ENCODE assay signal across 8 cellular contexts in the genomic region with DNA sequence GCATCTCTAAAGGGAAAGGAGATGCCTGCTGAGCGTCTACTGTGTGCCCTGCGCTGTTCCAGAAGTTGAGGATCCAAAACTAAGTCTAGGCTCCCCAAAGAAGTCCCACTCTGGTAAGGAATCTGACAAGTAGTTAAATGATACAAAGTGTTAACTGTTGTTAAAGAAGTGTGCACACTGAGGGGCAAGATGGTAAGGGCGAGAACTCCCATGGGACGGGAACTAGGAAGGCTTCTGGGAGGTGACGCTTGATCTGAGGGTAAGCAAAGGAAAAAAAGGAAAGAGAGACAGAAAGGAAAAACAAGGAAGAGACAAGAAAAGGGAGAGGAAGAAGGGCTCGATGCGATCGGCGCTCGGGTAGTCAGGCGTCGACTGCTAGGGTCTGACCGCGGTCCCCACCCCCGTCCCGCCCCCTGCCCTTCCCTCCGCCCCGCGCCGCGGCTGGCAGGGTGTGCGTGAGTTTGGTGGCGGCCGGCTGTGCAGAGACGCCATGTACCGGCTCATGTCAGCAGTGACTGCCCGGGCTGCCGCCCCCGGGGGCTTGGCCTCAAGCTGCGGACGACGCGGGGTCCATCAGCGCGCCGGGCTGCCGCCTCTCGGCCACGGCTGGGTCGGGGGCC. TPM values are rescaled to one million over a fixed set of nuclear protein-coding genes. Genes with fewer than 3 reads are reported as not detected.
A peak's percentile ranks its signal among the peaks of the same experiment; 100 is the strongest.
DNase-seq lines count a peak whose midpoint lies in the region; ATAC-seq and TF ChIP-seq lines count a peak whose summit lies in the region.

A gene with protein sequence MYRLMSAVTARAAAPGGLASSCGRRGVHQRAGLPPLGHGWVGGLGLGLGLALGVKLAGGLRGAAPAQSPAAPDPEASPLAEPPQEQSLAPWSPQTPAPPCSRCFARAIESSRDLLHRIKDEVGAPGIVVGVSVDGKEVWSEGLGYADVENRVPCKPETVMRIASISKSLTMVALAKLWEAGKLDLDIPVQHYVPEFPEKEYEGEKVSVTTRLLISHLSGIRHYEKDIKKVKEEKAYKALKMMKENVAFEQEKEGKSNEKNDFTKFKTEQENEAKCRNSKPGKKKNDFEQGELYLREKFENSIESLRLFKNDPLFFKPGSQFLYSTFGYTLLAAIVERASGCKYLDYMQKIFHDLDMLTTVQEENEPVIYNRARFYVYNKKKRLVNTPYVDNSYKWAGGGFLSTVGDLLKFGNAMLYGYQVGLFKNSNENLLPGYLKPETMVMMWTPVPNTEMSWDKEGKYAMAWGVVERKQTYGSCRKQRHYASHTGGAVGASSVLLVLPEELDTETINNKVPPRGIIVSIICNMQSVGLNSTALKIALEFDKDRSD (plus strand): TSS at position 480 of the 620 bp plus-strand sequence. CDS start 11 bp downstream, at position 491.

- TF ChIP-seq CTCF in GM06990 (IDR thresholded peaks at IDR 0.05; ENCODE audit: insufficient read depth, low read length, poor library complexity, severe bottlenecking) (no peak), HEK293 (tag by site-specific recombination; IDR thresholded peaks at IDR 0.05) (no peak), osteocyte (IDR thresholded peaks at IDR 0.05) (no peak), thoracic aorta (IDR thresholded peaks at IDR 0.05) (no peak)

- H3K4me1 ChIP-seq in HEK293 (ENCODE audit: control insufficient read depth, insufficient read depth, low read length) (peaks cover 2% of the 10 kb centered on the region; the same call in 1 of the 2 replicates), thoracic aorta (ENCODE audit: control insufficient read depth in 1 of 2, low read depth in 2 of 2) (peaks cover 4% of the 10 kb centered on the region in 2 donors)

- peak; percentile 90 for DNase-seq in GM06990 (ENCODE audit: extremely low read depth, insufficient read length)
- DNase-seq in MV-4-11 (lab: John Stamatoyannopoulos, UW): peak; percentile 78
- DNase-seq in SW 1271 (lab: John Stamatoyannopoulos, UW): peak; percentile 74 to 88
- DNase-seq in activated naive CD8-positive, alpha-beta T cell treated with anti-CD3 and anti-CD28 coated beads, Interleukin-2, amount 10 ng/mL, durations not matched to agents 7 days and 5 days: peak; percentile 85
- DNase-seq in head of caudate nucleus: peak; percentile 79 to 96 (median 90)
- peak; percentile 95 for DNase-seq in osteocyte (ENCODE audit: extremely low spot score, unreplicated experiment)
- DNase-seq in thoracic aorta (ENCODE audit: low spot score): peak; percentile 45

- H3K27ac Mint-ChIP-seq in activated naive CD8-positive, alpha-beta T cell treated with anti-CD3 and anti-CD28 coated beads, Interleukin-2, amount 10 ng/mL, durations not matched to agents 7 days and 5 days: peak within 1 kb of the TSS; percentile 90
- H3K27ac Mint-ChIP-seq in osteocyte (ENCODE audit: unreplicated experiment): peak within 1 kb of the TSS; percentile 92

- peak within 1 kb of the TSS; percentile 88 for H3K4me3 Mint-ChIP-seq in activated naive CD8-positive, alpha-beta T cell treated with anti-CD3 and anti-CD28 coated beads, Interleukin-2, amount 10 ng/mL, durations not matched to agents 7 days and 5 days
- H3K4me3 Mint-ChIP-seq in osteocyte (ENCODE audit: unreplicated experiment): peak within 1 kb of the TSS; percentile 91

- POLR2A ChIA-PET in HEK293 (lab: Yijun Ruan, JAX): interaction anchor here (0.7 to 1.0 kb wide), 2 partner anchors 36 to 64 kb away, joined by 3 read pairs; partner anchors contain the start of gene RPS27L
- POLR2A ChIA-PET in activated naive CD8-positive, alpha-beta T cell treated with anti-CD3 and anti-CD28 coated beads, Interleukin-2, amount 10 ng/mL, durations not matched to agents 7 days and 5 days (lab: Charles Lee): interaction anchor here (1.0 kb wide), 1 partner anchor 36 kb away, joined by 6 read pairs; the partner anchor contains the start of gene RPS27L

- intact Hi-C loops in head of caudate nucleus (cut with DNase I): no loop called here

- H3K27ac ChIP-seq in HEK293 (ENCODE audit: extremely low read depth, low read depth, low read length): peak within 1 kb of the TSS; percentile 60; the same call in 1 of the 2 replicates
- peak within 1 kb of the TSS; percentile 82 to 88 for H3K27ac ChIP-seq in thoracic aorta

- H3K27me3 ChIP-seq in GM06990 (replicated peaks; ENCODE audit: control insufficient read depth, insufficient read depth, low read length) (no peaks in the 10 kb centered on the region), thoracic aorta (replicated peaks; ENCODE audit: insufficient read depth) (no peaks in the 10 kb centered on the region)

- H3K4me3 ChIP-seq in GM06990 (replicated peaks; ENCODE audit: low read depth, low read length): peak within 1 kb of the TSS; percentile 93
- H3K4me3 ChIP-seq in HEK293 (ENCODE audit: low read depth, low read length): peak within 1 kb of the TSS; percentile 71
- peak within 1 kb of the TSS; percentile 83 for H3K4me3 ChIP-seq in thoracic aorta

- ATAC-seq in activated naive CD8-positive, alpha-beta T cell treated with anti-CD3 and anti-CD28 coated beads, Interleukin-2, amount 10 ng/mL, durations not matched to agents 7 days and 5 days (ENCODE audit: low read depth): peak; percentile 87
- ATAC-seq in thoracic aorta (ENCODE audit: insufficient number of reproducible peaks, low FRiP score, low read depth): peak; percentile 90

- CTCF ChIA-PET in HEK293 (lab: Yijun Ruan, JAX): interaction anchor here (0.6 to 0.7 kb wide), 2 partner anchors 26 to 157 kb away, joined by 3 read pairs; no protein-coding TSS in a partner anchor

- peaks cover 8% of the 10 kb centered on the region for H3K9me3 Mint-ChIP-seq in activated naive CD8-positive, alpha-beta T cell treated with anti-CD3 and anti-CD28 coated beads, Interleukin-2, amount 10 ng/mL, durations not matched to agents 7 days and 5 days
- peaks cover 10% of the 10 kb centered on the region for H3K9me3 Mint-ChIP-seq in osteocyte (ENCODE audit: unreplicated experiment)

- peaks cover 6% of the 10 kb centered on the region for H3K27me3 Mint-ChIP-seq in activated naive CD8-positive, alpha-beta T cell treated with anti-CD3 and anti-CD28 coated beads, Interleukin-2, amount 10 ng/mL, durations not matched to agents 7 days and 5 days
- H3K27me3 Mint-ChIP-seq in osteocyte (ENCODE audit: unreplicated experiment): no peaks in the 10 kb centered on the region

- H3K9me3 ChIP-seq in HEK293 (ENCODE audit: control insufficient read depth, insufficient read depth, low read depth, low read length): no peaks in the 10 kb centered on the region
- H3K9me3 ChIP-seq in thoracic aorta: no peaks in the 10 kb centered on the region

- H3K36me3 ChIP-seq in GM06990 (ENCODE audit: control insufficient read depth, insufficient read depth, low read length): no peaks in the 10 kb centered on the region
- no peaks in the 10 kb centered on the region; a peak in 1 of 3 replicates for H3K36me3 ChIP-seq in HEK293 (ENCODE audit: control insufficient read depth in 2 of 2, insufficient read depth in 1 of 2, low read length in 2 of 2)
- H3K36me3 ChIP-seq in thoracic aorta: no peaks in the 10 kb centered on the region

- H3K36me3 Mint-ChIP-seq in activated naive CD8-positive, alpha-beta T cell treated with anti-CD3 and anti-CD28 coated beads, Interleukin-2, amount 10 ng/mL, durations not matched to agents 7 days and 5 days: peaks cover 20% of the 10 kb centered on the region
- H3K36me3 Mint-ChIP-seq in osteocyte (ENCODE audit: unreplicated experiment): peaks cover 4% of the 10 kb centered on the region

- H3K4me1 Mint-ChIP-seq in activated naive CD8-positive, alpha-beta T cell treated with anti-CD3 and anti-CD28 coated beads, Interleukin-2, amount 10 ng/mL, durations not matched to agents 7 days and 5 days: peaks cover 14% of the 10 kb centered on the region
- peaks cover 13% of the 10 kb centered on the region for H3K4me1 Mint-ChIP-seq in osteocyte (ENCODE audit: unreplicated experiment)

TF ChIP-seq in HEK293, 187 proteins besides CTCF, POLR2A, EP300 and RAD21 (continues in another document):
- TF ChIP-seq ZFP69B (tag by site-specific recombination; IDR thresholded peaks at IDR 0.05) (peak; percentile 64; the same call in 1 of the 2 replicates), ZNF394 (tag by site-specific recombination; IDR thresholded peaks at IDR 0.05; ENCODE audit: borderline replicate concordance) (no peak), ZNF660 (tag by site-specific recombination; IDR thresholded peaks at IDR 0.05) (no peak), ZNF791 (tag by site-specific recombination; IDR thresholded peaks at IDR 0.05) (no peak), ZNF248 (tag by site-specific recombination; IDR thresholded peaks at IDR 0.05) (no peak), ZBTB8A (tag by site-specific recombination; IDR thresholded peaks at IDR 0.05) (no peak), ZNF830 (tag by site-specific recombination; IDR thresholded peaks at IDR 0.05; ENCODE audit: low read depth) (no peak), ZNF510 (tag by site-specific recombination; IDR thresholded peaks at IDR 0.05; ENCODE audit: insufficient replicate concordance) (no peak), ZNF366 (tag by site-specific recombination; conservative IDR thresholded peaks at IDR 0.05) (peak; percentile 85), ZNF362 (tag by site-specific recombination; IDR thresholded peaks at IDR 0.05) (no peak)

RNA-seq across cellular contexts. Expression of the gene that starts here (rescaled TPM):
- 10 to 100 TPM; 12.4 to 13.5 TPM for total RNA-seq in activated naive CD8-positive, alpha-beta T cell treated with anti-CD3 and anti-CD28 coated beads, Interleukin-2, amount 10 ng/mL, durations not matched to agents 7 days and 5 days
- 11.2 and 13.3 TPM in 2 replicates for total RNA-seq in osteocyte
- 10 to 100 TPM; 11.6 to 22.4 TPM for total RNA-seq in thoracic aorta

Comparison
In these comparisons a context has a peak if more than half of its experiments do, and no peak if none do; other contexts are left out.
1. Peak in every context shown above with its lines: DNase-seq, ATAC-seq, H3K4me3 ChIP-seq and H3K27ac ChIP-seq.
2. DNase-seq: peak in every context shown above with its lines; median percentile 95 in osteocyte; 90 in GM06990; 90 in head of caudate nucleus; 85 in activated naive CD8-positive, alpha-beta T cell treated with anti-CD3 and anti-CD28 coated beads, Interleukin-2, amount 10 ng/mL, durations not matched to agents 7 days and 5 days; 81 in SW 1271; 78 in MV-4-11; 45 in thoracic aorta.